19 cellular contexts compared by ENCODE assay signal in the genomic region with DNA sequence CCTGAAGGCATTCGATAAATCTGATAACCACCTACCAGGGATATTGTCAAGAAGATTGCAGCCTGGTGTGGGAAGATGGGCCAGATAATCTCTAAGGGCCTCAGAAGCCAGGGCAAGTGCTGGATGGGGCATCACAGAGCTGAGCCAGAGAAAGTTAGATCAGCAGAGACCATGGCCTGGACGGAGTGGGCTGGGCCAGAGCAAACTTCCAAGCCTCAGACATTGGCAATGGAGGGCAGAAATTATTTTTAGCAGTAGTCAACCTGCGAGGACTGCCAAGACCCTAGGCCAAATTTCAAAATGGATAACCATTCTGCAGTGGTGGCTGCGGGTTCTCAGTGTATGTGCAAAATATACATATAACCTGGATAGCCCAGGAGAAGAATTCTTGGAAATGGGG.
"Had no signal": no experiment of that assay in that cellular context is flagged by ENCODE, and none has a peak within 500 bp of the region (broad histone marks: within the 10 kb centered on the region; RNA-seq: fewer than 3 reads in every experiment).

No MANE protein-coding gene starts in this region.

- ATAC-seq: foreskin keratinocyte; mucosa of descending colon; naive thymus-derived CD8-positive, alpha-beta T cell; stimulated activated effector memory CD8-positive, alpha-beta T cell treated with anti-CD3 and anti-CD28 coated beads, Interleukin-12 subunit alpha, Interleukin-12 subunit beta, amount 100 ng/mL, for 72 hours; stimulated activated naive CD8-positive, alpha-beta T cell treated with anti-CD3 and anti-CD28 coated beads, Interleukin-15, Interleukin-2, amounts not matched to agents 100 U/mL and 50 U/mL, for 24 hours; upper lobe of right lung had no signal

- H3K9me3 ChIP-seq: mucosa of descending colon, tibial artery, upper lobe of right lung had no signal

- H3K27me3 ChIP-seq: foreskin keratinocyte, tibial artery, upper lobe of right lung had no signal

- H3K4me1 ChIP-seq: foreskin keratinocyte, upper lobe of right lung had no signal

- H3K4me3 ChIP-seq: coronary artery, mucosa of descending colon, tibial artery, upper lobe of right lung had no signal

- DNase-seq: central memory CD4-positive, alpha-beta T cell; effector CD4-positive, alpha-beta T cell; endodermal cell; erythroblast; foreskin keratinocyte; head of caudate nucleus; islet precursor cell; mammary epithelial cell; mucosa of descending colon; naive thymus-derived CD8-positive, alpha-beta T cell; posterior cingulate gyrus; right cardiac atrium; stimulated activated CD4-positive, alpha-beta T cell treated with anti-CD3 and anti-CD28 coated beads, Interleukin-4, amount 100 ng/mL, for 1 hour; stimulated activated CD8-positive, alpha-beta memory T cell treated with anti-CD3 and anti-CD28 coated beads, Interleukin-4, amount 100 ng/mL, for 48 hours; stimulated activated naive CD8-positive, alpha-beta T cell treated with anti-CD3 and anti-CD28 coated beads, Interleukin-15, Interleukin-2, amounts not matched to agents 100 U/mL and 50 U/mL, for 24 hours; tibial artery; upper lobe of right lung had no signal

- H3K27ac ChIP-seq: coronary artery, foreskin keratinocyte, tibial artery, upper lobe of right lung had no signal
